12 cellular contexts compared by ENCODE assay signal in the genomic region with DNA sequence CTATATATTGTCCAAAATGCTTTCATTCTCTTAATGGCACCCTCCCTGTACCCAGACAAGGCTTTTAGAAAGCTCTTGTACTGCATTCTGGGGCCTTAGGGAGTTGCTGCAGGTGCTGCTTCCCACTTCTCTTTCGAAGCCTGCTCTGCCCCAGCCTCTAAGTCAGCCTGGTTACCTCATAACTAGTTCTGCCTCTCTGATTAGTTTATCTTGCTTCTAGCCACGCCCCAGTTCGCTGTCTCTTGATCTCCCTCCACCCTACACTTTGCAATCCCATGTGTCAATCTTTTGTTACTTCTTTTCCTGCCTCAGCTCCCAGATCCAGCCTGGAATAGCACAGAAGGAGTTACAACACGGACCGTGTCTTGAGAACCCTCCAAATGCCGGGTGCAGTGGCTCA.
"Had no signal": no experiment of that assay in that cellular context is flagged by ENCODE, and none has a peak within 500 bp of the region (broad histone marks: within the 10 kb centered on the region; RNA-seq: fewer than 3 reads in every experiment).

No MANE protein-coding gene starts in this region.

- H3K9me3 ChIP-seq: psoas muscle, upper lobe of left lung had no signal

- H3K4me1 ChIP-seq: foreskin keratinocyte, psoas muscle had no signal

- ATAC-seq: activated T-helper 17 cell treated with anti-CD3 and anti-CD28 coated beads, Interleukin-2, amount 50 U/mL, for 72 hours; foreskin keratinocyte; psoas muscle; sciatic nerve; stimulated activated naive CD8-positive, alpha-beta T cell treated with anti-CD3 and anti-CD28 coated beads, Interleukin-15, Interleukin-2, amounts not matched to agents 100 U/mL and 50 U/mL, for 24 hours had no signal

- H3K4me3 ChIP-seq: psoas muscle, upper lobe of left lung had no signal

- H3K36me3 ChIP-seq: upper lobe of left lung had no signal

- DNase-seq: activated CD4-positive, alpha-beta T cell treated with anti-CD3 and anti-CD28 coated beads, Interleukin-2, amount 10 ng/mL, durations not matched to agents 7 days and 5 days; activated CD4-positive, CD25-positive, alpha-beta regulatory T cell; activated CD8-positive, alpha-beta memory T cell treated with anti-CD3 and anti-CD28 coated beads for 24 hours; activated naive CD4-positive, alpha-beta T cell treated with anti-CD3 and anti-CD28 coated beads for 36 hours; foreskin keratinocyte; psoas muscle; stimulated activated CD4-positive, alpha-beta T cell treated with anti-CD3 and anti-CD28 coated beads, Interleukin-12 subunit alpha, Interleukin-12 subunit beta, amount 100 ng/mL, for 4 hours; stimulated activated CD4-positive, alpha-beta T cell treated with anti-CD3 and anti-CD28 coated beads, Interleukin-2, amount 100 ng/mL, for 48 hours; stimulated activated naive CD8-positive, alpha-beta T cell treated with anti-CD3 and anti-CD28 coated beads, Interleukin-15, Interleukin-2, amounts not matched to agents 100 U/mL and 50 U/mL, for 24 hours; upper lobe of left lung had no signal

- H3K27me3 ChIP-seq: upper lobe of left lung had no signal

- H3K27ac ChIP-seq: foreskin keratinocyte, psoas muscle, upper lobe of left lung had no signal
